In the genomic region with DNA sequence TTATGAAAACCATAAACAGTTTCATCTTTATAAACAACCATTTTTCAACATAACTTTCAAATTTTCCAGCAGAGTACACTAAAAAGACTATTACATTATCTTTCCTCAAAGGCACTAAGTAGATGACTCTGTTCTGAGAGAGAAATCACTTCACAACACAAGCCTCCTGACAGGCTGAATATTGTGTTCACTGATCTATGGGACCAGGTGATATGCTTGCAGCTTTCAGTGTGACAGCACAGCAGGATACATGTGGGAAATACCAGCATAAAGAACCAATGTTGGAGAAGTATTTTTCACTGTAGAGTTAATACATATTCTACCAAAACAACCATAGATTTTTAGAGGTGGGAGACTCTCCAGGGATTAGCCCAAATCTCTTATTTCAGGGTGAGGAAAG, we compare ENCODE assay signal across 31 cellular contexts.
DNase-seq lines count a peak whose midpoint lies in the region; ATAC-seq and TF ChIP-seq lines count a peak whose summit lies in the region.
"Had no signal": no experiment of that assay in that cellular context is flagged by ENCODE, and none has a peak within 500 bp of the region (broad histone marks: within the 10 kb centered on the region; RNA-seq: fewer than 3 reads in every experiment).

No MANE protein-coding gene starts in this region.

- TF ChIP-seq RAD21 in neural cell (conservative IDR thresholded peaks at IDR 0.05): peak; percentile 33

- H3K4me3 Mint-ChIP-seq in activated T-cell treated with anti-CD3 and anti-CD28 coated beads, Interleukin-2, amount 50 U/mL, for 24 hours: no peak overlapping the region
- H3K4me3 Mint-ChIP-seq in activated T-cell treated with anti-CD3 and anti-CD28 coated beads, Interleukin-2, amount 50 U/mL, for 72 hours: no peak overlapping the region
- H3K4me3 Mint-ChIP-seq in brain (no peak overlapping the region), type B pancreatic cell (no peak overlapping the region)
- H3K4me3 Mint-ChIP-seq: activated CD4-positive, alpha-beta T cell treated with anti-CD3 and anti-CD28 coated beads for 36 hours; activated T-cell treated with anti-CD3 and anti-CD28 coated beads, Interleukin-2, amount 50 U/mL, for 4 hours; IgD-negative memory B cell; nephron progenitor cell; stimulated activated naive CD8-positive, alpha-beta T cell treated with anti-CD3 and anti-CD28 coated beads, Interleukin-15, amount 100 ng/mL, for 72 hours had no signal

- H4K20me1 ChIP-seq in neural cell (ENCODE audit: insufficient read depth): no peaks in the 10 kb centered on the region
- H4K20me1 ChIP-seq in PC-3 (ENCODE audit: low read length): no peaks in the 10 kb centered on the region

- H3K9me2 ChIP-seq in neural cell (ENCODE audit: insufficient read depth, low read length) (no peaks in the 10 kb centered on the region), PC-3 (replicated peaks; ENCODE audit: low read length) (no peaks in the 10 kb centered on the region)

- peak; percentile 79 for TF ChIP-seq EP300 in neural cell (conservative IDR thresholded peaks at IDR 0.05; ENCODE audit: poor library complexity, severe bottlenecking)

- no peaks in the 10 kb centered on the region for H3K79me2 ChIP-seq in neural cell (replicated peaks; ENCODE audit: insufficient read depth, low read length)
- no peaks in the 10 kb centered on the region for H3K79me2 ChIP-seq in PC-3 (ENCODE audit: low read length)

- peaks cover 28% of the 10 kb centered on the region for H3K4me1 Mint-ChIP-seq in activated T-cell treated with anti-CD3 and anti-CD28 coated beads, Interleukin-2, amount 50 U/mL, for 24 hours (ENCODE audit: low read depth)
- peaks cover 11% of the 10 kb centered on the region for H3K4me1 Mint-ChIP-seq in activated T-cell treated with anti-CD3 and anti-CD28 coated beads, Interleukin-2, amount 50 U/mL, for 72 hours (ENCODE audit: low read depth)
- H3K4me1 Mint-ChIP-seq in brain (peaks cover 36% of the 10 kb centered on the region), type B pancreatic cell (ENCODE audit: unreplicated experiment) (peaks cover 5% of the 10 kb centered on the region)
- H3K4me1 Mint-ChIP-seq: nephron progenitor cell had no signal

- H3K27ac ChIP-seq in neural cell (ENCODE audit: low read length) (peak overlapping the region; percentile 78), PC-3 (ENCODE audit: low read length) (no peak overlapping the region)
- H3K27ac ChIP-seq: A549, body of pancreas, ovary, uterus had no signal

- intact Hi-C loops in PC-3 (cut with micrococcal nuclease): no loop called here

- H3K4me2 ChIP-seq in neural cell (ENCODE audit: low read length) (peak overlapping the region; percentile 36), PC-3 (ENCODE audit: low read length) (no peak overlapping the region)
- H3K4me2 ChIP-seq: A549 had no signal

- no peaks in the 10 kb centered on the region for H3K27me3 Mint-ChIP-seq in activated T-cell treated with anti-CD3 and anti-CD28 coated beads, Interleukin-2, amount 50 U/mL, for 24 hours
- H3K27me3 Mint-ChIP-seq in activated T-cell treated with anti-CD3 and anti-CD28 coated beads, Interleukin-2, amount 50 U/mL, for 72 hours (ENCODE audit: low read depth): no peaks in the 10 kb centered on the region
- H3K27me3 Mint-ChIP-seq in brain: no peaks in the 10 kb centered on the region
- H3K27me3 Mint-ChIP-seq in type B pancreatic cell: no peaks in the 10 kb centered on the region
- H3K27me3 Mint-ChIP-seq: activated CD4-positive, alpha-beta T cell treated with anti-CD3 and anti-CD28 coated beads for 36 hours; IgD-negative memory B cell; stimulated activated naive CD8-positive, alpha-beta T cell treated with anti-CD3 and anti-CD28 coated beads, Interleukin-15, amount 100 ng/mL, for 72 hours had no signal

- POLR2A ChIA-PET in PC-3 (lab: Charles Lee; ENCODE audit: unreplicated experiment): no interaction called here

- H3K4me3 ChIP-seq in neural cell (ENCODE audit: low read length): peak overlapping the region; percentile 32
- H3K4me3 ChIP-seq in PC-3 (ENCODE audit: low read length): no peak overlapping the region
- H3K4me3 ChIP-seq: A549, body of pancreas, lung, mucosa of descending colon, ovary, uterus had no signal

- H3K4me1 ChIP-seq in PC-3 (ENCODE audit: insufficient read depth, low read length): peaks cover 18% of the 10 kb centered on the region
- H3K4me1 ChIP-seq: A549, uterus had no signal

- BruUV-seq in PC-3 (replicated peaks; lab: Mats Ljungman, UMichigan): no TSS peak

- CTCF ChIA-PET in PC-3 (lab: Charles Lee): no interaction called here

- H3K36me3 ChIP-seq in neural cell (ENCODE audit: insufficient read depth, low read length) (no peaks in the 10 kb centered on the region), PC-3 (ENCODE audit: low read depth, low read length) (no peaks in the 10 kb centered on the region)
- H3K36me3 ChIP-seq: ovary, uterus had no signal

- TF ChIP-seq CTCF in brain (conservative IDR thresholded peaks at IDR 0.05) (no peak), neural cell (IDR thresholded peaks at IDR 0.05; ENCODE audit: poor library complexity, severe bottlenecking) (no peak), type B pancreatic cell (conservative IDR thresholded peaks at IDR 0.05) (no peak), PC-3 (conservative IDR thresholded peaks at IDR 0.05; ENCODE audit: low read depth, low read length) (no peak)

- in situ Hi-C loops in G401 (cut with HindIII; ENCODE audit: low sequenced_read_pairs): no loop called here

- H3K27me3 ChIP-seq in neural cell (ENCODE audit: insufficient read depth, low read depth, low read length): no peaks in the 10 kb centered on the region
- no peaks in the 10 kb centered on the region for H3K27me3 ChIP-seq in PC-3 (ENCODE audit: low read length)
- H3K27me3 ChIP-seq: body of pancreas, ovary, uterus had no signal

- H3K36me3 Mint-ChIP-seq in activated T-cell treated with anti-CD3 and anti-CD28 coated beads, Interleukin-2, amount 50 U/mL, for 24 hours (ENCODE audit: low read depth): peaks cover 5% of the 10 kb centered on the region
- no peaks in the 10 kb centered on the region for H3K36me3 Mint-ChIP-seq in activated T-cell treated with anti-CD3 and anti-CD28 coated beads, Interleukin-2, amount 50 U/mL, for 72 hours (ENCODE audit: insufficient read depth in 2 of 2)
- H3K36me3 Mint-ChIP-seq in brain (peaks cover 5% of the 10 kb centered on the region), type B pancreatic cell (no peaks in the 10 kb centered on the region)
- H3K36me3 Mint-ChIP-seq: IgD-negative memory B cell had no signal

- no peak for DNase-seq in activated T-cell treated with anti-CD3 and anti-CD28 coated beads, Interleukin-2, amount 50 U/mL, for 24 hours
- no peak for DNase-seq in activated T-cell treated with anti-CD3 and anti-CD28 coated beads, Interleukin-2, amount 50 U/mL, for 72 hours
- DNase-seq in G401 (ENCODE audit: low spot score) (peak; percentile 50), type B pancreatic cell (ENCODE audit: extremely low spot score, unreplicated experiment) (no peak), PC-3 (no peak), GM19238 (ENCODE audit: insufficient read length, low spot score) (no peak)
- DNase-seq: activated CD4-positive, alpha-beta T cell treated with anti-CD3 and anti-CD28 coated beads for 36 hours; activated naive CD4-positive, alpha-beta T cell treated with Interleukin-2 at 50 U/mL for 16 hours; activated T-cell treated with anti-CD3 and anti-CD28 coated beads, Interleukin-2, amount 50 U/mL, for 4 hours; body of pancreas; foreskin melanocyte; kidney glomerular epithelial cell; mucosa of descending colon; NCI-H1092 treated with DMSO at 0.1 percent for 48 hours; NCI-H1694 treated with DMSO at 0.1 percent for 48 hours; NCI-H2171; NCI-H510A; nephron progenitor cell; ovary; retina; SHP77 treated with DMSO at 0.1 percent for 48 hours; small intestine; stimulated activated naive CD8-positive, alpha-beta T cell treated with anti-CD3 and anti-CD28 coated beads, Interleukin-15, amount 100 ng/mL, for 72 hours; T-helper 9 cell; uterus had no signal

- peak overlapping the region; percentile 5 for H2AFZ ChIP-seq in neural cell (ENCODE audit: low read depth, low read length)
- no peak overlapping the region for H2AFZ ChIP-seq in PC-3 (ENCODE audit: low read length)

- H3F3A ChIP-seq in neural cell (ENCODE audit: insufficient read depth, low read length, poor library complexity, severe bottlenecking) (no peaks in the 10 kb centered on the region), PC-3 (ENCODE audit: low read length, unreplicated experiment) (no peaks in the 10 kb centered on the region)

- ATAC-seq in activated T-cell treated with anti-CD3 and anti-CD28 coated beads, Interleukin-2, amount 50 U/mL, for 72 hours (replicated peaks in 1 of 2): no peak
- ATAC-seq in PC-3: no peak
- ATAC-seq: A549; activated CD4-positive, alpha-beta T cell treated with anti-CD3 and anti-CD28 coated beads for 36 hours; activated T-cell treated with anti-CD3 and anti-CD28 coated beads, Interleukin-2, amount 50 U/mL, for 4 hours; body of pancreas; mucosa of descending colon; Panc1; stimulated activated naive CD8-positive, alpha-beta T cell treated with anti-CD3 and anti-CD28 coated beads, Interleukin-15, amount 100 ng/mL, for 72 hours had no signal

- H3K9me3 Mint-ChIP-seq in activated T-cell treated with anti-CD3 and anti-CD28 coated beads, Interleukin-2, amount 50 U/mL, for 24 hours: no peaks in the 10 kb centered on the region
- H3K9me3 Mint-ChIP-seq in activated T-cell treated with anti-CD3 and anti-CD28 coated beads, Interleukin-2, amount 50 U/mL, for 72 hours: no peaks in the 10 kb centered on the region
- H3K9me3 Mint-ChIP-seq in brain (no peaks in the 10 kb centered on the region), type B pancreatic cell (no peaks in the 10 kb centered on the region)
- H3K9me3 Mint-ChIP-seq: activated T-cell treated with anti-CD3 and anti-CD28 coated beads, Interleukin-2, amount 50 U/mL, for 4 hours; IgD-negative memory B cell; nephron progenitor cell; stimulated activated naive CD8-positive, alpha-beta T cell treated with anti-CD3 and anti-CD28 coated beads, Interleukin-15, amount 100 ng/mL, for 72 hours had no signal

- H3K9me3 ChIP-seq in neural cell (ENCODE audit: low read length) (no peaks in the 10 kb centered on the region), PC-3 (ENCODE audit: low read length) (no peaks in the 10 kb centered on the region)
- H3K9me3 ChIP-seq: A549, body of pancreas, mucosa of descending colon, ovary, uterus had no signal

- H3K9ac ChIP-seq in neural cell (ENCODE audit: low read length) (peak overlapping the region; percentile 30), PC-3 (ENCODE audit: low read length) (no peak overlapping the region)

- peak overlapping the region; percentile 5 for H3K27ac Mint-ChIP-seq in activated T-cell treated with anti-CD3 and anti-CD28 coated beads, Interleukin-2, amount 50 U/mL, for 24 hours
- H3K27ac Mint-ChIP-seq in activated T-cell treated with anti-CD3 and anti-CD28 coated beads, Interleukin-2, amount 50 U/mL, for 72 hours: no peak overlapping the region
- H3K27ac Mint-ChIP-seq in brain: peak overlapping the region in 3 of 5 experiments; percentile 1 to 6 (median 4)
- H3K27ac Mint-ChIP-seq in type B pancreatic cell: no peak overlapping the region
- H3K27ac Mint-ChIP-seq: activated CD4-positive, alpha-beta T cell treated with anti-CD3 and anti-CD28 coated beads for 36 hours; IgD-negative memory B cell; nephron progenitor cell; stimulated activated naive CD8-positive, alpha-beta T cell treated with anti-CD3 and anti-CD28 coated beads, Interleukin-15, amount 100 ng/mL, for 72 hours had no signal

TF ChIP-seq in neural cell, 6 proteins besides CTCF, POLR2A, EP300 and RAD21 (continues in another document):
- TF ChIP-seq EZH2 (IDR thresholded peaks at IDR 0.05; ENCODE audit: borderline replicate concordance, insufficient read depth, low read length, poor library complexity, severe bottlenecking): no peak

Comparison
In these comparisons a context has a peak if more than half of its experiments do, and no peak if none do; other contexts are left out.
1. H3K27ac Mint-ChIP-seq: peak in activated T-cell treated with anti-CD3 and anti-CD28 coated beads, Interleukin-2, amount 50 U/mL, for 24 hours (single experiment) and brain (3 of 5); none in activated T-cell treated with anti-CD3 and anti-CD28 coated beads, Interleukin-2, amount 50 U/mL, for 72 hours (single experiment) and type B pancreatic cell (single experiment).